Comparison of ENCODE assay signal across 1 cellular context in the genomic region with DNA sequence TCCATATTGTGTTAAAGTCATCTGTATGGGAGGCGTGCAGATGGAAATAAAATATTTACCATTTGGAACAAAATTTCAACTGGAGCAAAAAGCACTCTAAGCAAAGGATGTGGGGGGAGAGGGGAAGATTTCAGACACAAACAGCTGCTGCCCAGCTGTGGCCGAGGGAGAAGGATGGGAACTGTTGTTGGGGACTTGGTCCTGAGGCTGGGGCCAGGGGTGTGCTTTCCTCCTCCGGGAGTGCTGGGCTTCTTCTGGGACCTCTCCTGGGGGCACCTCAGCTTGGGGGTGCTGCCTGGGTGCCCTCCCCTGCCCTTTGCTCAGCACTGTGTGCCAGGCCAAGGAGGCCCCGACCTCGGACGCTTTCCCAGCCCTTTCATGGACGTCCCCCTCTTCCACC.
TF ChIP-seq lines count a peak whose summit lies in the region.

No MANE protein-coding gene starts in this region.

TF ChIP-seq in IMR-90, 13 proteins besides CTCF, POLR2A, EP300 and RAD21:
- TF ChIP-seq MXI1 (IDR thresholded peaks at IDR 0.05; ENCODE audit: borderline replicate concordance, low read depth, low read length) (no peak), CHD1 (IDR thresholded peaks at IDR 0.05; ENCODE audit: low read depth, low read length) (no peak), SMC3 (IDR thresholded peaks at IDR 0.05; ENCODE audit: low read depth, low read length) (no peak), CEBPB (IDR thresholded peaks at IDR 0.05; ENCODE audit: low read depth, low read length) (no peak), FOS (IDR thresholded peaks at IDR 0.05; ENCODE audit: low read depth, low read length) (no peak), MAZ (IDR thresholded peaks at IDR 0.05; ENCODE audit: borderline replicate concordance, low read depth, low read length) (no peak), NFE2L2 (IDR thresholded peaks at IDR 0.05; ENCODE audit: low read depth, low read length) (no peak), BHLHE40 (IDR thresholded peaks at IDR 0.05; ENCODE audit: low read depth, low read length) (no peak), RCOR1 (IDR thresholded peaks at IDR 0.05; ENCODE audit: insufficient replicate concordance, low read length) (no peak), RFX5 (IDR thresholded peaks at IDR 0.05; ENCODE audit: low read depth, low read length) (no peak), MAFK (IDR thresholded peaks at IDR 0.05; ENCODE audit: low read depth, low read length) (no peak)
- TF ChIP-seq, protein P1, sequence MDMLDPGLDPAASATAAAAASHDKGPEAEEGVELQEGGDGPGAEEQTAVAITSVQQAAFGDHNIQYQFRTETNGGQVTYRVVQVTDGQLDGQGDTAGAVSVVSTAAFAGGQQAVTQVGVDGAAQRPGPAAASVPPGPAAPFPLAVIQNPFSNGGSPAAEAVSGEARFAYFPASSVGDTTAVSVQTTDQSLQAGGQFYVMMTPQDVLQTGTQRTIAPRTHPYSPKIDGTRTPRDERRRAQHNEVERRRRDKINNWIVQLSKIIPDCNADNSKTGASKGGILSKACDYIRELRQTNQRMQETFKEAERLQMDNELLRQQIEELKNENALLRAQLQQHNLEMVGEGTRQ (IDR thresholded peaks at IDR 0.05; ENCODE audit: low read depth, low read length), result no peak
- TF ChIP-seq, protein P2, sequence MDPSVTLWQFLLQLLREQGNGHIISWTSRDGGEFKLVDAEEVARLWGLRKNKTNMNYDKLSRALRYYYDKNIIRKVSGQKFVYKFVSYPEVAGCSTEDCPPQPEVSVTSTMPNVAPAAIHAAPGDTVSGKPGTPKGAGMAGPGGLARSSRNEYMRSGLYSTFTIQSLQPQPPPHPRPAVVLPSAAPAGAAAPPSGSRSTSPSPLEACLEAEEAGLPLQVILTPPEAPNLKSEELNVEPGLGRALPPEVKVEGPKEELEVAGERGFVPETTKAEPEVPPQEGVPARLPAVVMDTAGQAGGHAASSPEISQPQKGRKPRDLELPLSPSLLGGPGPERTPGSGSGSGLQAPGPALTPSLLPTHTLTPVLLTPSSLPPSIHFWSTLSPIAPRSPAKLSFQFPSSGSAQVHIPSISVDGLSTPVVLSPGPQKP (IDR thresholded peaks at IDR 0.05; ENCODE audit: borderline replicate concordance, low read depth, low read length), result no peak
